Comparison of ENCODE assay signal across 8 cellular contexts in the genomic region with DNA sequence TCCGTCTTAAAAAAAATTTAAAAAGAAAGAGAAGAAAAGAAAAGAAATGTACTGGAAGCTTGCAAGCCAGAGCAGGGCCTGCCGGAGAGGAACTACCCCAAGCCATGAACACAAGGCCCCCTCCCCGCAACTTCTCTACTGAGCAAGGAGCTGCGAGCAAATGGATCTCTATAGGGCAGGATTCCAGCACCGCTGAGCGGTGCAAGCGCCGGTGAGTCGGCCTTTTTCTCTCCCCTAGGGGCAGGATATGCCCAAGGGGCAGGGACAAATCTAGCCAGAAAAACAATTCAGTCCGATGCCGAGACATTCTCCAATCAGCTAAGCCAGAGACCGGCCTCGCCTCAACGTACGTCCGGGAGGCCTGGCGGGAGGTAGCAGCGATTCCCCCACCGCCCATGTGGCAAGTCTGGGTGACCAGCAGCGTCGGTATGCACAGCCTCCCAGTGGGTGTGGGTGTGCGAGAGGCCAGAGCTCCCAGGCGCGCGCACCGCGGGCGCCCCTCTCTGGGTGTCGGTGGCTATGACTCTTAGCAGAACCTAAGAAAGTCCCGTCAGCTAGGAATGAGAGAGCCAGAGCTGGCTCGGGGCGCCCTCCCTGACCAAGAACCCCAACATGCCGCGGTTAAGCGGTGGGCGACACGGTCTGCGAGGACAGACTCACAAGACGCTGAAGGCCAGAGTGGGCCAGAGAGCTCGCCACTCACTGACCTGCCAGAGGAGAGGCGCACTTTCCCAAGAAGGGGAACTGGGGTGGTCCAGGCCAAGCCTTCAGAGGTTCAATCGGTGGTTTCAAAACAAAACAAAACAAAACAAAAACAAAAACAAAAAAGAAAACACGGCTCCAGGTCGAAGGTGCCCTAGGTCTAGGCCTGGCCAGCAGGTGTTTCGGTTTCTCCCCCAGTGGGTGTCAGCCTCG. TPM values are rescaled to one million over a fixed set of nuclear protein-coding genes. Genes with fewer than 3 reads are reported as not detected.
DNase-seq lines count a peak whose midpoint lies in the region; ATAC-seq, FAIRE-seq and TF ChIP-seq lines count a peak whose summit lies in the region.

No MANE protein-coding gene starts in this region.

- H3K9me3 ChIP-seq in HepG2 (ENCODE audit: low read length): no peaks in the 10 kb centered on the region

- intact Hi-C loops in HepG2 (cut with micrococcal nuclease; ENCODE audit: unreplicated experiment): no loop called here

- POLR2A ChIA-PET in HepG2 (lab: Yijun Ruan, JAX): no interaction called here

- no peaks in the 10 kb centered on the region for H3K36me3 ChIP-seq in HepG2 (replicated peaks in 1 of 2; ENCODE audit: control insufficient read depth in 1 of 2, insufficient read depth in 2 of 2, low read length in 2 of 2)

- H3K9ac ChIP-seq in HepG2 (ENCODE audit: insufficient read depth, low read depth, low read length): no peak overlapping the region

- H4K20me1 ChIP-seq in HepG2 (ENCODE audit: insufficient read depth, low read length): no peaks in the 10 kb centered on the region; the same call in 1 of the 2 replicates

- H3K4me3 ChIP-seq in HepG2 (replicated peaks in 1 of 3; ENCODE audit: insufficient read depth in 1 of 3, low read depth in 2 of 3, low read length in 3 of 3): no peak overlapping the region

- CTCF ChIA-PET in HepG2 (lab: Yijun Ruan, JAX; ENCODE audit: low intra/inter-chr PET ratio, low total read pairs): interaction anchor here (1.5 kb wide), 1 partner anchor 530 kb away, joined by 12 read pairs; no protein-coding TSS in a partner anchor

- H3K4me3 Mint-ChIP-seq in stimulated activated effector memory CD8-positive, alpha-beta T cell treated with anti-CD3 and anti-CD28 coated beads, Interleukin-12 subunit alpha, Interleukin-12 subunit beta, amount 100 ng/mL, for 72 hours: peak overlapping the region; percentile 43

- no peaks in the 10 kb centered on the region for H3K9me3 Mint-ChIP-seq in stimulated activated effector memory CD8-positive, alpha-beta T cell treated with anti-CD3 and anti-CD28 coated beads, Interleukin-12 subunit alpha, Interleukin-12 subunit beta, amount 100 ng/mL, for 72 hours

- in situ Hi-C loops in HepG2 (cut with HindIII; ENCODE audit: extremely low pct_ligation_motif_present, low pct_unique_long_range_greater_than_20kb): loop anchor here (25.0 kb wide), 1 partner anchor 526 kb away; no protein-coding TSS in a partner anchor

- no peaks in the 10 kb centered on the region for H3K79me2 ChIP-seq in HepG2 (ENCODE audit: insufficient read depth, low read length)

- ATAC-seq in HG03039 (IDR thresholded peaks at IDR 0.05; ENCODE audit: unreplicated experiment) (peak; percentile 51), HepG2 (peak; percentile 98)
- peak; percentile 57 for ATAC-seq in stimulated activated effector memory CD8-positive, alpha-beta T cell treated with anti-CD3 and anti-CD28 coated beads, Interleukin-12 subunit alpha, Interleukin-12 subunit beta, amount 100 ng/mL, for 72 hours

- peak; percentile 64 for TF ChIP-seq CTCF in HepG2 (CRISPR knock-in tag; IDR thresholded peaks at IDR 0.05)

- H3K4me2 ChIP-seq in HepG2 (ENCODE audit: low read depth, low read length): no peak overlapping the region

- H3K27ac Mint-ChIP-seq in stimulated activated effector memory CD8-positive, alpha-beta T cell treated with anti-CD3 and anti-CD28 coated beads, Interleukin-12 subunit alpha, Interleukin-12 subunit beta, amount 100 ng/mL, for 72 hours: no peak overlapping the region

- no peak for FAIRE-seq in HepG2 (lab: Jason Lieb, UNC)

- no peaks in the 10 kb centered on the region for H3K36me3 Mint-ChIP-seq in stimulated activated effector memory CD8-positive, alpha-beta T cell treated with anti-CD3 and anti-CD28 coated beads, Interleukin-12 subunit alpha, Interleukin-12 subunit beta, amount 100 ng/mL, for 72 hours

- H3K4me1 Mint-ChIP-seq in stimulated activated effector memory CD8-positive, alpha-beta T cell treated with anti-CD3 and anti-CD28 coated beads, Interleukin-12 subunit alpha, Interleukin-12 subunit beta, amount 100 ng/mL, for 72 hours: peaks cover 12% of the 10 kb centered on the region

- peak; percentile 63 for TF ChIP-seq RAD21 in HepG2 (CRISPR knock-in tag; IDR thresholded peaks at IDR 0.05)

- no peak for TF ChIP-seq POLR2A in HepG2 (IDR thresholded peaks at IDR 0.05; ENCODE audit: insufficient read depth in 1 of 2, low read depth in 2 of 2, low read length in 2 of 2)

- H3K27me3 ChIP-seq in HepG2 (ENCODE audit: control insufficient read depth in 1 of 2, insufficient read depth in 2 of 2, low read length in 2 of 2): peaks cover 3 to 44% of the 10 kb centered on the region in 2 experiments; a peak in 3 of 5 replicates

- no TSS peak for BruUV-seq in HepG2 (replicated peaks; lab: Mats Ljungman, UMichigan)

- H3K4me1 ChIP-seq in HepG2 (ENCODE audit: insufficient read depth, low read length): no peaks in the 10 kb centered on the region

- peak in 2 of 3 donors; percentile 6 to 14 for DNase-seq in stimulated activated CD4-positive, alpha-beta T cell treated with anti-CD3 and anti-CD28 coated beads, Interleukin-12 subunit alpha, Interleukin-12 subunit beta, amount 100 ng/mL, for 48 hours (ENCODE audit: low read depth in 2 of 3, low spot score in 1 of 3)
- no peak for DNase-seq in stimulated activated CD4-positive, alpha-beta T cell treated with anti-CD3 and anti-CD28 coated beads, Interleukin-12 subunit alpha, Interleukin-12 subunit beta, amount 100 ng/mL, for 4 hours
- DNase-seq in OCI-M1 (lab: John Stamatoyannopoulos, UW) (peak; percentile 1), dermis blood vessel endothelial cell (peak; percentile 63), HepG2 (ENCODE audit: low spot score) (peak; percentile 32), GOT3 (lab: John Stamatoyannopoulos, UW) (no peak)
- peak in 1 of 2 donors; percentile 52 for DNase-seq in stimulated activated effector memory CD8-positive, alpha-beta T cell treated with anti-CD3 and anti-CD28 coated beads, Interleukin-12 subunit alpha, Interleukin-12 subunit beta, amount 100 ng/mL, for 72 hours (ENCODE audit: low spot score in 2 of 2)

- 26% methylated on average over 16 of the region's 46 CpGs for WGBS in HepG2 (ENCODE audit: low lambda C conversion rate)

- H2AFZ ChIP-seq in HepG2 (ENCODE audit: low read length): no peak overlapping the region

- H3K27ac ChIP-seq in HepG2 (ENCODE audit: extremely low read length, insufficient read depth, low read length): no peak overlapping the region

- TF ChIP-seq EP300 in HepG2 (IDR thresholded peaks at IDR 0.05; ENCODE audit: low read depth in 2 of 2, low read length in 2 of 2) (no peak), HepG2 (CRISPR knock-in tag; IDR thresholded peaks at IDR 0.05; ENCODE audit: borderline replicate concordance) (no peak)

TF ChIP-seq in HepG2, 621 proteins besides CTCF, POLR2A, EP300 and RAD21 (continues in another document):
- no peak for TF ChIP-seq ZNF496 (CRISPR knock-in tag; IDR thresholded peaks at IDR 0.05; ENCODE audit: insufficient replicate concordance)

RNA-seq across cellular contexts. Expression of gene CSMD2, which starts 1.9 kb away (rescaled TPM):
- under 0.01 TPM in 1 of 2 replicates, not detected in the other for total RNA-seq in dermis blood vessel endothelial cell
- total RNA-seq in HepG2 (2016; rRNA removed; fragmentation: Illumina TruSeq; extraction: Trizol): not detected in 2 replicates
- not detected in 2 replicates for total RNA-seq in HepG2 (2016; cell fraction: cytosol; rRNA removed; fragmentation: Illumina TruSeq; extraction: Trizol; ENCODE audit: low read depth)
- not detected in 2 replicates for total RNA-seq in HepG2 (2016; cell fraction: insoluble cytoplasmic fraction; rRNA removed; fragmentation: Illumina TruSeq; extraction: Trizol)
- total RNA-seq in HepG2 (2016; cell fraction: membrane; rRNA removed; fragmentation: Illumina TruSeq; extraction: Trizol): not detected in 2 replicates
- not detected in 2 replicates for total RNA-seq in HepG2 (2016; cell fraction: nucleus; rRNA removed; fragmentation: Illumina TruSeq; extraction: Trizol)
- polyA plus RNA-seq in HepG2 (2011; rRNA removed): not detected in 2 replicates
- not detected in 2 replicates for polyA plus RNA-seq in HepG2 (2011; cell fraction: cytosol; rRNA removed)
- polyA plus RNA-seq in HepG2 (2011; cell fraction: nucleus; rRNA removed): not detected in 2 replicates
- not detected in 2 replicates for polyA plus RNA-seq in HepG2 (2012)
- polyA plus RNA-seq in HepG2 (2016; cell fraction: cytosol; fragmentation: Illumina TruSeq; extraction: Trizol; ENCODE audit: low read depth): not detected in 2 replicates
- polyA plus RNA-seq in HepG2 (2016; cell fraction: insoluble cytoplasmic fraction; fragmentation: Illumina TruSeq; extraction: Trizol; ENCODE audit: low read depth): not detected in 2 replicates
- polyA plus RNA-seq in HepG2 (2016; cell fraction: membrane; fragmentation: Illumina TruSeq; extraction: Trizol; ENCODE audit: low read depth): not detected in 2 replicates
- not detected in 2 replicates for polyA plus RNA-seq in HepG2 (2016; cell fraction: nucleus; fragmentation: Illumina TruSeq; extraction: Trizol; ENCODE audit: insufficient read depth, low read depth)
- 0.16 TPM in 1 of 2 replicates, not detected in the other for polyA minus RNA-seq in HepG2 (2011; rRNA and poly(A)+ RNA removed; ENCODE audit: low replicate concordance)
- not detected in 2 replicates for polyA minus RNA-seq in HepG2 (2011; cell fraction: cytosol; rRNA and poly(A)+ RNA removed)
- polyA minus RNA-seq in HepG2 (2011; cell fraction: nucleus; rRNA and poly(A)+ RNA removed): not detected in 2 replicates

RNA-seq across cellular contexts. Expression of gene C1orf94, which starts 13.6 kb away (rescaled TPM):
- total RNA-seq in dermis blood vessel endothelial cell (not detected in 2 replicates), HepG2 (2016; rRNA removed; fragmentation: Illumina TruSeq; extraction: Trizol) (not detected in 2 replicates)
- not detected in 2 replicates for total RNA-seq in HepG2 (2016; cell fraction: cytosol; rRNA removed; fragmentation: Illumina TruSeq; extraction: Trizol; ENCODE audit: low read depth)
- not detected in 2 replicates for total RNA-seq in HepG2 (2016; cell fraction: insoluble cytoplasmic fraction; rRNA removed; fragmentation: Illumina TruSeq; extraction: Trizol)
- total RNA-seq in HepG2 (2016; cell fraction: membrane; rRNA removed; fragmentation: Illumina TruSeq; extraction: Trizol): not detected in 2 replicates
- not detected in 2 replicates for total RNA-seq in HepG2 (2016; cell fraction: nucleus; rRNA removed; fragmentation: Illumina TruSeq; extraction: Trizol)
- 0.03 TPM in 1 of 2 replicates, not detected in the other for polyA plus RNA-seq in HepG2 (2011; rRNA removed)
- not detected in 2 replicates for polyA plus RNA-seq in HepG2 (2011; cell fraction: cytosol; rRNA removed)
- not detected in 2 replicates for polyA plus RNA-seq in HepG2 (2011; cell fraction: nucleus; rRNA removed)
- polyA plus RNA-seq in HepG2 (2012): not detected in 2 replicates
- not detected in 2 replicates for polyA plus RNA-seq in HepG2 (2016; cell fraction: cytosol; fragmentation: Illumina TruSeq; extraction: Trizol; ENCODE audit: low read depth)
- not detected in 2 replicates for polyA plus RNA-seq in HepG2 (2016; cell fraction: insoluble cytoplasmic fraction; fragmentation: Illumina TruSeq; extraction: Trizol; ENCODE audit: low read depth)
- not detected in 2 replicates for polyA plus RNA-seq in HepG2 (2016; cell fraction: membrane; fragmentation: Illumina TruSeq; extraction: Trizol; ENCODE audit: low read depth)
- not detected in 2 replicates for polyA plus RNA-seq in HepG2 (2016; cell fraction: nucleus; fragmentation: Illumina TruSeq; extraction: Trizol; ENCODE audit: insufficient read depth, low read depth)
- not detected in 2 replicates for polyA minus RNA-seq in HepG2 (2011; rRNA and poly(A)+ RNA removed; ENCODE audit: low replicate concordance)
- polyA minus RNA-seq in HepG2 (2011; cell fraction: cytosol; rRNA and poly(A)+ RNA removed): not detected in 2 replicates
- not detected in 2 replicates for polyA minus RNA-seq in HepG2 (2011; cell fraction: nucleus; rRNA and poly(A)+ RNA removed)

Comparison
In these comparisons a context has a peak if more than half of its experiments do, and no peak if none do; other contexts are left out.
1. DNase-seq: peak in stimulated activated CD4-positive, alpha-beta T cell treated with anti-CD3 and anti-CD28 coated beads, Interleukin-12 subunit alpha, Interleukin-12 subunit beta, amount 100 ng/mL, for 48 hours (2 of 3), OCI-M1 (single experiment), dermis blood vessel endothelial cell (single experiment) and HepG2 (single experiment); none in stimulated activated CD4-positive, alpha-beta T cell treated with anti-CD3 and anti-CD28 coated beads, Interleukin-12 subunit alpha, Interleukin-12 subunit beta, amount 100 ng/mL, for 4 hours (single experiment) and GOT3 (single experiment).
2. Peak in every context shown above with its lines, with median percentiles within 50 percentile points of each other: ATAC-seq.